10 cellular contexts compared by ENCODE assay signal in genomic region chr16:62225675-62226074, GRCh38.
DNase-seq lines count a peak whose midpoint lies in the region; ATAC-seq, FAIRE-seq and TF ChIP-seq lines count a peak whose summit lies in the region.
"Had no signal": no experiment of that assay in that cellular context is flagged by ENCODE, and none has a peak within 500 bp of the region (broad histone marks: within the 10 kb centered on the region; RNA-seq: fewer than 3 reads in every experiment).

No MANE protein-coding gene starts in this region.

- H3K9me3 ChIP-seq in kidney (ENCODE audit: control insufficient read depth in 1 of 2, low read length in 2 of 2) = no peaks in the 10 kb centered on the region

- H3K4me1 Mint-ChIP-seq in activated T-cell treated with anti-CD3 and anti-CD28 coated beads, Interleukin-2, amount 50 U/mL, for 72 hours (ENCODE audit: low read depth) = no peaks in the 10 kb centered on the region
- H3K4me1 Mint-ChIP-seq in activated T-cell treated with anti-CD3 and anti-CD28 coated beads, Interleukin-2, amount 50 U/mL, for 4 hours (ENCODE audit: low read depth) = no peaks in the 10 kb centered on the region

- no peak overlapping the region for H3K9ac ChIP-seq in kidney (ENCODE audit: low read length in 2 of 2)

- H3K27ac Mint-ChIP-seq in activated T-cell treated with anti-CD3 and anti-CD28 coated beads, Interleukin-2, amount 50 U/mL, for 72 hours = no peak overlapping the region
- H3K27ac Mint-ChIP-seq: dendritic cell treated with granulocyte-macrophage colony-stimulating factor and Interleukin-4, amounts not matched to agents 40 ng/mL and 50 ng/mL, for 4 days had no signal

- H3K9me3 Mint-ChIP-seq in activated T-cell treated with anti-CD3 and anti-CD28 coated beads, Interleukin-2, amount 50 U/mL, for 72 hours = peaks cover 1 to 3% of the 10 kb centered on the region in 2 donors
- peaks cover 17% of the 10 kb centered on the region for H3K9me3 Mint-ChIP-seq in activated T-cell treated with anti-CD3 and anti-CD28 coated beads, Interleukin-2, amount 50 U/mL, for 4 hours
- H3K9me3 Mint-ChIP-seq: dendritic cell treated with granulocyte-macrophage colony-stimulating factor and Interleukin-4, amounts not matched to agents 40 ng/mL and 50 ng/mL, for 4 days had no signal

- H3K36me3 Mint-ChIP-seq in activated T-cell treated with anti-CD3 and anti-CD28 coated beads, Interleukin-2, amount 50 U/mL, for 72 hours (ENCODE audit: insufficient read depth in 2 of 2) = peaks cover 0 to 4% of the 10 kb centered on the region in 2 donors
- no peaks in the 10 kb centered on the region for H3K36me3 Mint-ChIP-seq in activated T-cell treated with anti-CD3 and anti-CD28 coated beads, Interleukin-2, amount 50 U/mL, for 4 hours (ENCODE audit: insufficient read depth)

- no peaks in the 10 kb centered on the region for H3K4me1 ChIP-seq in kidney (ENCODE audit: control insufficient read depth in 1 of 2, insufficient read depth in 1 of 2, low read depth in 1 of 2, low read length in 2 of 2)

- peak overlapping the region in 1 of 2 donors; percentile 35 for H3K4me3 ChIP-seq in kidney (ENCODE audit: low read length in 2 of 2)

- intact Hi-C loops in kidney (cut with DNase I) = no loop called here

- H3K27me3 Mint-ChIP-seq in activated T-cell treated with anti-CD3 and anti-CD28 coated beads, Interleukin-2, amount 50 U/mL, for 72 hours (ENCODE audit: low read depth) = no peaks in the 10 kb centered on the region
- H3K27me3 Mint-ChIP-seq in activated T-cell treated with anti-CD3 and anti-CD28 coated beads, Interleukin-2, amount 50 U/mL, for 4 hours (ENCODE audit: low read depth) = no peaks in the 10 kb centered on the region
- H3K27me3 Mint-ChIP-seq: dendritic cell treated with granulocyte-macrophage colony-stimulating factor and Interleukin-4, amounts not matched to agents 40 ng/mL and 50 ng/mL, for 4 days had no signal

- no peaks in the 10 kb centered on the region for H3K36me3 ChIP-seq in kidney (ENCODE audit: control insufficient read depth in 1 of 2, insufficient read depth in 2 of 2, low read length in 2 of 2)

- no peak overlapping the region for H3K4me3 Mint-ChIP-seq in activated T-cell treated with anti-CD3 and anti-CD28 coated beads, Interleukin-2, amount 50 U/mL, for 72 hours
- no peak overlapping the region for H3K4me3 Mint-ChIP-seq in activated T-cell treated with anti-CD3 and anti-CD28 coated beads, Interleukin-2, amount 50 U/mL, for 4 hours
- H3K4me3 Mint-ChIP-seq: dendritic cell treated with granulocyte-macrophage colony-stimulating factor and Interleukin-4, amounts not matched to agents 40 ng/mL and 50 ng/mL, for 4 days had no signal

- H3K27ac ChIP-seq in kidney (ENCODE audit: low read depth in 2 of 2, low read length in 2 of 2) = no peak overlapping the region
- H3K27ac ChIP-seq in substantia nigra (ENCODE audit: low read depth, low read length, poor library complexity, severe bottlenecking) = no peak overlapping the region

- DNase-seq in activated T-cell treated with anti-CD3 and anti-CD28 coated beads, Interleukin-2, amount 50 U/mL, for 72 hours = peak; percentile 9
- no peak for DNase-seq in activated T-cell treated with anti-CD3 and anti-CD28 coated beads, Interleukin-2, amount 50 U/mL, for 4 hours
- DNase-seq in NCI-H69 (lab: John Stamatoyannopoulos, UW) = peak; percentile 75
- DNase-seq in anterior cingulate cortex (lab: John Stamatoyannopoulos, UW) = peak in 46 of 58 donors; percentile 0 to 71 (median 27)
- peak; percentile 67 for DNase-seq in kidney
- DNase-seq in substantia nigra (lab: John Stamatoyannopoulos, UW) = peak in 48 of 49 donors; percentile 2 to 87 (median 51)

- no peak for FAIRE-seq in kidney (lab: Jason Lieb, UNC)
- FAIRE-seq: G401.6 had no signal

- TF ChIP-seq CTCF in kidney (IDR thresholded peaks at IDR 0.05; ENCODE audit: borderline replicate concordance, extremely low read depth, insufficient read depth) = peak; percentile 26

- no peak for ATAC-seq in activated T-cell treated with anti-CD3 and anti-CD28 coated beads, Interleukin-2, amount 50 U/mL, for 72 hours (replicated peaks in 1 of 2)
- ATAC-seq in activated T-cell treated with anti-CD3 and anti-CD28 coated beads, Interleukin-2, amount 50 U/mL, for 4 hours = no peak
- ATAC-seq in HG03103 (IDR thresholded peaks at IDR 0.05; ENCODE audit: low read depth, unreplicated experiment) = peak; percentile 92
- no peak for ATAC-seq in HG03135 (IDR thresholded peaks at IDR 0.05; ENCODE audit: unreplicated experiment)
